In genomic region chr15:77042955-77043920, GRCh38 we compare ENCODE assay signal across 20 cellular contexts. TPM values are rescaled to one million over a fixed set of nuclear protein-coding genes. Genes with fewer than 3 reads are reported as not detected.
A peak's percentile ranks its signal among the peaks of the same experiment; 100 is the strongest.
DNase-seq lines count a peak whose midpoint lies in the region; ATAC-seq and TF ChIP-seq lines count a peak whose summit lies in the region.
"Had no signal": no experiment of that assay in that cellular context is flagged by ENCODE, and none has a peak within 500 bp of the region (broad histone marks: within the 10 kb centered on the region; RNA-seq: fewer than 3 reads in every experiment).

No MANE protein-coding gene starts in this region.

- H3K9me3 ChIP-seq in CD8-positive, alpha-beta memory T cell (ENCODE audit: low read length) = no peaks in the 10 kb centered on the region
- no peaks in the 10 kb centered on the region for H3K9me3 ChIP-seq in neutrophil
- H3K9me3 ChIP-seq: left lung, right atrium auricular region, testis had no signal

- peak; percentile 30 for DNase-seq in activated T-cell treated with anti-CD3 and anti-CD28 coated beads, Interleukin-2, amount 50 U/mL, for 24 hours
- DNase-seq in activated T-cell treated with anti-CD3 and anti-CD28 coated beads, Interleukin-2, amount 50 U/mL, for 4 hours = no peak
- DNase-seq in CD8-positive, alpha-beta memory T cell = peak in 1 of 5 donors; percentile 35
- peak; percentile 52 for DNase-seq in cerebellar cortex (ENCODE audit: low spot score)
- no peak for DNase-seq in GM13976 (ENCODE audit: low spot score)
- DNase-seq in activated CD4-positive, CD25-positive, alpha-beta regulatory T cell (lab: John Stamatoyannopoulos, UW) = no peak
- no peak for DNase-seq in stimulated activated CD4-positive, alpha-beta T cell treated with anti-CD3 and anti-CD28 coated beads, Interleukin-4, amount 100 ng/mL, for 1 hour
- DNase-seq: activated gamma-delta T cell; aorta; DMS 273 treated with DMSO at 0.1 percent for 48 hours; Karpas-422; left lung; NCI-H2029; NCI-H345; PC-9; stimulated activated CD4-positive, alpha-beta T cell treated with anti-CD3 and anti-CD28 coated beads, Interleukin-12 subunit alpha, Interleukin-12 subunit beta, amount 100 ng/mL, for 4 hours; testis; WERI-Rb-1 had no signal

- TF ChIP-seq CTCF in neutrophil (IDR thresholded peaks at IDR 0.05) (no peak), GM13976 (IDR thresholded peaks at IDR 0.05; ENCODE audit: borderline replicate concordance, control extremely low read depth, extremely low read depth, insufficient read depth, missing control alignments) (no peak)

- CTCF ChIA-PET in CD8-positive, alpha-beta memory T cell (lab: Charles Lee) = interaction anchor here (1.4 to 2.0 kb wide), 3 partner anchors 11 to 70 kb away, joined by 3 to 7 read pairs (median 5); no protein-coding TSS in a partner anchor

- peaks cover 8% of the 10 kb centered on the region for H3K9me3 Mint-ChIP-seq in activated T-cell treated with anti-CD3 and anti-CD28 coated beads, Interleukin-2, amount 50 U/mL, for 24 hours
- peaks cover 4% of the 10 kb centered on the region for H3K9me3 Mint-ChIP-seq in activated T-cell treated with anti-CD3 and anti-CD28 coated beads, Interleukin-2, amount 50 U/mL, for 4 hours
- H3K9me3 Mint-ChIP-seq in CD8-positive, alpha-beta memory T cell = peaks cover 0 to 35% (median 7%) of the 10 kb centered on the region in 5 donors

- peak overlapping the region; percentile 20 for H3K27ac Mint-ChIP-seq in activated T-cell treated with anti-CD3 and anti-CD28 coated beads, Interleukin-2, amount 50 U/mL, for 24 hours
- peak overlapping the region; percentile 1 to 87 (median 28) for H3K27ac Mint-ChIP-seq in CD8-positive, alpha-beta memory T cell

- peaks cover 8% of the 10 kb centered on the region for H3K36me3 ChIP-seq in CD8-positive, alpha-beta memory T cell (ENCODE audit: insufficient read depth, low read length)
- no peaks in the 10 kb centered on the region for H3K36me3 ChIP-seq in neutrophil

- H3K4me3 ChIP-seq in CD8-positive, alpha-beta memory T cell (ENCODE audit: low read length) = no peak overlapping the region
- H3K4me3 ChIP-seq in neutrophil (ENCODE audit: low read depth in 1 of 2, low read length in 1 of 2) = no peak overlapping the region
- H3K4me3 ChIP-seq: left lung, PC-9, right atrium auricular region, testis had no signal

- no peaks in the 10 kb centered on the region for H3K27me3 ChIP-seq in CD8-positive, alpha-beta memory T cell (ENCODE audit: insufficient read depth, low read length, poor library complexity, severe bottlenecking)
- no peaks in the 10 kb centered on the region for H3K27me3 ChIP-seq in neutrophil
- H3K27me3 ChIP-seq: left lung, right atrium auricular region, testis had no signal

- POLR2A ChIA-PET in CD8-positive, alpha-beta memory T cell (lab: Charles Lee) = no interaction called here

- in situ Hi-C loops in GM13976 (cut with MboI; ENCODE audit: low sequenced_read_pairs, unreplicated experiment) = no loop called here

- no peak for ATAC-seq in activated T-cell treated with anti-CD3 and anti-CD28 coated beads, Interleukin-2, amount 50 U/mL, for 4 hours

- H3K4me3 Mint-ChIP-seq in activated T-cell treated with anti-CD3 and anti-CD28 coated beads, Interleukin-2, amount 50 U/mL, for 24 hours = no peak overlapping the region
- H3K4me3 Mint-ChIP-seq in activated T-cell treated with anti-CD3 and anti-CD28 coated beads, Interleukin-2, amount 50 U/mL, for 4 hours = no peak overlapping the region
- no peak overlapping the region for H3K4me3 Mint-ChIP-seq in CD8-positive, alpha-beta memory T cell

- H3K27ac ChIP-seq in CD8-positive, alpha-beta memory T cell (ENCODE audit: low read depth, low read length) = no peak overlapping the region
- peak overlapping the region; percentile 49 for H3K27ac ChIP-seq in neutrophil
- H3K27ac ChIP-seq: left lung, PC-9, right atrium auricular region, testis, WERI-Rb-1 had no signal

- peaks cover 88% of the 10 kb centered on the region for H3K36me3 Mint-ChIP-seq in activated T-cell treated with anti-CD3 and anti-CD28 coated beads, Interleukin-2, amount 50 U/mL, for 24 hours (ENCODE audit: low read depth)
- H3K36me3 Mint-ChIP-seq in activated T-cell treated with anti-CD3 and anti-CD28 coated beads, Interleukin-2, amount 50 U/mL, for 4 hours (ENCODE audit: insufficient read depth) = peaks cover 41% of the 10 kb centered on the region
- peaks cover 18 to 57% (median 20%) of the 10 kb centered on the region in 3 donors for H3K36me3 Mint-ChIP-seq in CD8-positive, alpha-beta memory T cell

- H3K4me1 Mint-ChIP-seq in activated T-cell treated with anti-CD3 and anti-CD28 coated beads, Interleukin-2, amount 50 U/mL, for 24 hours (ENCODE audit: low read depth) = peaks cover 11% of the 10 kb centered on the region
- peaks cover 3% of the 10 kb centered on the region for H3K4me1 Mint-ChIP-seq in activated T-cell treated with anti-CD3 and anti-CD28 coated beads, Interleukin-2, amount 50 U/mL, for 4 hours (ENCODE audit: low read depth)
- H3K4me1 Mint-ChIP-seq in CD8-positive, alpha-beta memory T cell = peaks cover 9 to 25% (median 19%) of the 10 kb centered on the region in 3 donors

- no peaks in the 10 kb centered on the region for H3K4me1 ChIP-seq in CD8-positive, alpha-beta memory T cell (ENCODE audit: insufficient read depth, low read length)
- H3K4me1 ChIP-seq in neutrophil (ENCODE audit: control insufficient read depth in 1 of 2, insufficient read depth in 1 of 2, low read depth in 1 of 2, low read length in 1 of 2) = peaks cover 0 to 3% of the 10 kb centered on the region in 2 experiments
- H3K4me1 ChIP-seq: testis had no signal

- no peaks in the 10 kb centered on the region for H3K27me3 Mint-ChIP-seq in activated T-cell treated with anti-CD3 and anti-CD28 coated beads, Interleukin-2, amount 50 U/mL, for 24 hours
- no peaks in the 10 kb centered on the region for H3K27me3 Mint-ChIP-seq in activated T-cell treated with anti-CD3 and anti-CD28 coated beads, Interleukin-2, amount 50 U/mL, for 4 hours (ENCODE audit: low read depth)
- H3K27me3 Mint-ChIP-seq in CD8-positive, alpha-beta memory T cell = peaks cover 0 to 2% of the 10 kb centered on the region in 2 donors

RNA-seq across cellular contexts. Expression of gene TSPAN3, which starts 27.7 kb away (rescaled TPM):
- total RNA-seq in activated T-cell treated with anti-CD3 and anti-CD28 coated beads, Interleukin-2, amount 50 U/mL, for 4 hours = 10 to 100 TPM; 38.6 to 53.1 (median 42.8) TPM
- total RNA-seq in CD8-positive, alpha-beta memory T cell = 10 to 100 TPM; 59.3 to 60.5 TPM
- 45.2 TPM for polyA plus RNA-seq in CD8-positive, alpha-beta memory T cell

RNA-seq across cellular contexts. Expression of gene PSTPIP1, which starts 48.3 kb away (rescaled TPM):
- total RNA-seq in activated T-cell treated with anti-CD3 and anti-CD28 coated beads, Interleukin-2, amount 50 U/mL, for 4 hours = 100 to 1,000 TPM in 1 of 3 donors, 10 to 100 TPM in 2; 85.4 to 130 (median 92.1) TPM
- 100 to 1,000 TPM; 123 to 127 TPM for total RNA-seq in CD8-positive, alpha-beta memory T cell
- polyA plus RNA-seq in CD8-positive, alpha-beta memory T cell = 83.1 TPM
- total RNA-seq: PC-9 had no signal

Comparison
In these comparisons a context has a peak if more than half of its experiments do, and no peak if none do; other contexts are left out.
1. DNase-seq: peak in activated T-cell treated with anti-CD3 and anti-CD28 coated beads, Interleukin-2, amount 50 U/mL, for 24 hours (single experiment) and cerebellar cortex (single experiment); none in activated T-cell treated with anti-CD3 and anti-CD28 coated beads, Interleukin-2, amount 50 U/mL, for 4 hours (single experiment), GM13976 (single experiment), activated CD4-positive, CD25-positive, alpha-beta regulatory T cell (0 of 4) and stimulated activated CD4-positive, alpha-beta T cell treated with anti-CD3 and anti-CD28 coated beads, Interleukin-4, amount 100 ng/mL, for 1 hour (single experiment).